28 cellular contexts compared by ENCODE assay signal in genomic region chr2:237056271-237056875, GRCh38.
"Had no signal": no experiment of that assay in that cellular context is flagged by ENCODE, and none has a peak within 500 bp of the region (broad histone marks: within the 10 kb centered on the region; RNA-seq: fewer than 3 reads in every experiment).

No MANE protein-coding gene starts in this region.

- H3K27ac ChIP-seq: brain microvascular endothelial cell, heart left ventricle, left ventricle myocardium inferior, pancreas, psoas muscle, sigmoid colon, upper lobe of left lung, vagina had no signal

- DNase-seq: activated CD4-positive, alpha-beta T cell treated with anti-CD3 and anti-CD28 coated beads, Interleukin-2, amount 50 U/mL, for 1 hour; activated CD8-positive, alpha-beta T cell treated with anti-CD3 and anti-CD28 coated beads for 36 hours; activated naive CD4-positive, alpha-beta T cell; activated T-cell treated with anti-CD3 and anti-CD28 coated beads, Interleukin-2, amount 50 U/mL, for 48 hours; anterior cingulate cortex; brain microvascular endothelial cell; cortex of kidney; effector memory CD8-positive, alpha-beta T cell; foreskin fibroblast; heart left ventricle; hypothalamus; left ventricle myocardium inferior; pancreas; psoas muscle; sigmoid colon; small intestine; stimulated activated CD4-positive, alpha-beta T cell treated with anti-CD3 and anti-CD28 coated beads, Interleukin-4, amount 100 ng/mL, for 24 hours; T-helper 17 cell; T1000; upper lobe of left lung had no signal

- H3K9me3 ChIP-seq: heart left ventricle, left ventricle myocardium inferior, pancreas, psoas muscle, sigmoid colon, thoracic aorta, upper lobe of left lung, vagina had no signal

- H3K4me3 ChIP-seq: heart left ventricle, left ventricle myocardium inferior, lung, pancreas, psoas muscle, sigmoid colon, thoracic aorta, upper lobe of left lung, vagina had no signal

- H3K36me3 ChIP-seq: brain microvascular endothelial cell, heart left ventricle, left ventricle myocardium inferior, pancreas, sigmoid colon, thoracic aorta, upper lobe of left lung, vagina had no signal

- H3K27ac Mint-ChIP-seq: activated CD8-positive, alpha-beta T cell treated with anti-CD3 and anti-CD28 coated beads for 36 hours; activated naive CD8-positive, alpha-beta T cell; effector memory CD8-positive, alpha-beta T cell; nephron; stimulated activated effector memory CD8-positive, alpha-beta T cell treated with anti-CD3 and anti-CD28 coated beads, Interleukin-12 subunit alpha, Interleukin-12 subunit beta, amount 100 ng/mL, for 72 hours; stimulated activated naive CD8-positive, alpha-beta T cell treated with anti-CD3 and anti-CD28 coated beads, Interleukin-15, Interleukin-2, amounts not matched to agents 100 ng/mL and 50 ng/mL, for 24 hours; T-helper 17 cell; WTC11 had no signal

- ATAC-seq: activated CD8-positive, alpha-beta T cell treated with anti-CD3 and anti-CD28 coated beads for 36 hours; effector memory CD8-positive, alpha-beta T cell; heart left ventricle; pancreas; psoas muscle; stimulated activated effector memory CD8-positive, alpha-beta T cell treated with anti-CD3 and anti-CD28 coated beads, Interleukin-12 subunit alpha, Interleukin-12 subunit beta, amount 100 ng/mL, for 72 hours; T-helper 17 cell; WTC11 had no signal

- H3K4me3 Mint-ChIP-seq: activated CD8-positive, alpha-beta T cell treated with anti-CD3 and anti-CD28 coated beads for 36 hours; activated naive CD8-positive, alpha-beta T cell; effector memory CD8-positive, alpha-beta T cell; nephron; stimulated activated effector memory CD8-positive, alpha-beta T cell treated with anti-CD3 and anti-CD28 coated beads, Interleukin-12 subunit alpha, Interleukin-12 subunit beta, amount 100 ng/mL, for 72 hours; stimulated activated naive CD8-positive, alpha-beta T cell treated with anti-CD3 and anti-CD28 coated beads, Interleukin-15, Interleukin-2, amounts not matched to agents 100 ng/mL and 50 ng/mL, for 24 hours; T-helper 17 cell; WTC11 had no signal

- H3K27me3 Mint-ChIP-seq: activated naive CD8-positive, alpha-beta T cell had no signal

- H3K36me3 Mint-ChIP-seq: stimulated activated effector memory CD8-positive, alpha-beta T cell treated with anti-CD3 and anti-CD28 coated beads, Interleukin-12 subunit alpha, Interleukin-12 subunit beta, amount 100 ng/mL, for 72 hours; WTC11 had no signal

- H3K9me3 Mint-ChIP-seq: activated CD8-positive, alpha-beta T cell treated with anti-CD3 and anti-CD28 coated beads for 36 hours; effector memory CD8-positive, alpha-beta T cell; nephron; stimulated activated effector memory CD8-positive, alpha-beta T cell treated with anti-CD3 and anti-CD28 coated beads, Interleukin-12 subunit alpha, Interleukin-12 subunit beta, amount 100 ng/mL, for 72 hours; stimulated activated naive CD8-positive, alpha-beta T cell treated with anti-CD3 and anti-CD28 coated beads, Interleukin-15, Interleukin-2, amounts not matched to agents 100 ng/mL and 50 ng/mL, for 24 hours; WTC11 had no signal
